ENCODE assay signal across 7 cellular contexts in genomic region chr2:37671816-37672103, GRCh38. TPM values are rescaled to one million over a fixed set of nuclear protein-coding genes. Genes with fewer than 3 reads are reported as not detected.
A peak's percentile ranks its signal among the peaks of the same experiment; 100 is the strongest.
DNase-seq lines count a peak whose midpoint lies in the region; ATAC-seq and TF ChIP-seq lines count a peak whose summit lies in the region.

No MANE protein-coding gene starts in this region.

- POLR2A ChIA-PET in WTC11 (lab: Charles Lee): interaction anchor here (0.9 kb wide), 2 partner anchors 14 to 17 kb away, joined by 4 to 5 read pairs; no protein-coding TSS in a partner anchor

- H3K4me1 Mint-ChIP-seq in WTC11: peaks cover 64% of the 10 kb centered on the region

- ATAC-seq in GM18858 (IDR thresholded peaks at IDR 0.05; ENCODE audit: unreplicated experiment) (peak; percentile 1), HG02973 (IDR thresholded peaks at IDR 0.05; ENCODE audit: unreplicated experiment) (peak; percentile 18), WTC11 (peak; percentile 3)

- peak overlapping the region; percentile 52; the same call in 1 of the 2 replicates for H3K27ac Mint-ChIP-seq in WTC11

- peak overlapping the region; percentile 88 to 97 for H3K4me3 ChIP-seq in right atrium auricular region
- peak overlapping the region; percentile 82 to 95 (median 90) for H3K4me3 ChIP-seq in spleen

- H3K4me3 Mint-ChIP-seq in WTC11: peak overlapping the region; percentile 82

- H3K36me3 ChIP-seq in right atrium auricular region: no peaks in the 10 kb centered on the region
- H3K36me3 ChIP-seq in spleen: peaks cover 0 to 7% (median 2%) of the 10 kb centered on the region in 6 donors

- CTCF ChIA-PET in WTC11 (lab: Charles Lee): interaction anchor here (0.6 to 2.0 kb wide), 7 partner anchors 15 to 353 kb away, joined by 3 to 13 read pairs (median 7); no protein-coding TSS in a partner anchor

- intact Hi-C loops in spleen (cut with DNase I; ENCODE audit: low total_unique reads): no loop called here

- no peaks in the 10 kb centered on the region for H3K9me3 Mint-ChIP-seq in WTC11

- no peaks in the 10 kb centered on the region for H3K9me3 ChIP-seq in right atrium auricular region
- H3K9me3 ChIP-seq in spleen: no peaks in the 10 kb centered on the region

- H3K4me1 ChIP-seq in right atrium auricular region (peaks cover 0 to 27% of the 10 kb centered on the region in 2 donors), spleen (peaks cover 12 to 78% (median 54%) of the 10 kb centered on the region in 6 donors)

- H3K36me3 Mint-ChIP-seq in WTC11: no peaks in the 10 kb centered on the region

- H3K27me3 ChIP-seq in right atrium auricular region (no peaks in the 10 kb centered on the region), spleen (replicated peaks in 1 of 7) (no peaks in the 10 kb centered on the region)

- DNase-seq in WTC11 (ENCODE audit: low spot score): no peak
- DNase-seq in right atrium auricular region (ENCODE audit: low spot score): no peak
- no peak for DNase-seq in spleen
- DNase-seq in germinal center (ENCODE audit: low spot score): no peak
- DNase-seq in kidney tubule cell (ENCODE audit: low spot score): no peak

- TF ChIP-seq CTCF in WTC11 (IDR thresholded peaks at IDR 0.05) (no peak), right atrium auricular region (IDR thresholded peaks at IDR 0.05) (no peak), spleen (IDR thresholded peaks at IDR 0.05 in 8 of 11, conservative IDR thresholded peaks at IDR 0.05 in 3 of 11) (no peak)

- 0% methylated on average over 17 to 29 of the region's 29 CpGs for WGBS in spleen, 5 donors

- TF ChIP-seq POLR2A in spleen (IDR thresholded peaks at IDR 0.05): no peak

- H3K27ac ChIP-seq in right atrium auricular region: peak overlapping the region; percentile 96 to 99
- H3K27ac ChIP-seq in spleen: peak overlapping the region; percentile 86 to 97 (median 94)

- peaks cover 7% of the 10 kb centered on the region for H3K27me3 Mint-ChIP-seq in WTC11 (ENCODE audit: low read depth)

TF ChIP-seq in WTC11, 78 proteins besides CTCF, POLR2A, EP300 and RAD21:
- TF ChIP-seq USF1 (CRISPR knock-in tag; IDR thresholded peaks at IDR 0.05): peak; percentile 54; the same call in 1 of the 2 replicates
- TF ChIP-seq AR (CRISPR knock-in tag; IDR thresholded peaks at IDR 0.05): 0 out of 2 replicates have a peak, but pooled peaks have one; percentile 38
- no peak for TF ChIP-seq MXD4 (CRISPR knock-in tag; IDR thresholded peaks at IDR 0.05; ENCODE audit: borderline replicate concordance)

RNA-seq across cellular contexts. Expression of gene CDC42EP3, which starts 0.3 kb away (rescaled TPM):
- total RNA-seq in WTC11 (2021): 21.2 to 31.5 TPM (median 21.8 TPM) in 3 replicates
- 100 to 1,000 TPM in 1 of 2 donors, 10 to 100 TPM in 1; 38.5 to 105 TPM for total RNA-seq in right atrium auricular region
- 10 to 100 TPM; 30.2 to 57.2 (median 44.8) TPM for total RNA-seq in spleen
- 10 to 100 TPM in 1 of 3 donors, 1 to 10 TPM in 2; 9.5 to 13.3 (median 9.7) TPM for polyA plus RNA-seq in spleen
